26 cellular contexts compared by ENCODE assay signal in the genomic region with DNA sequence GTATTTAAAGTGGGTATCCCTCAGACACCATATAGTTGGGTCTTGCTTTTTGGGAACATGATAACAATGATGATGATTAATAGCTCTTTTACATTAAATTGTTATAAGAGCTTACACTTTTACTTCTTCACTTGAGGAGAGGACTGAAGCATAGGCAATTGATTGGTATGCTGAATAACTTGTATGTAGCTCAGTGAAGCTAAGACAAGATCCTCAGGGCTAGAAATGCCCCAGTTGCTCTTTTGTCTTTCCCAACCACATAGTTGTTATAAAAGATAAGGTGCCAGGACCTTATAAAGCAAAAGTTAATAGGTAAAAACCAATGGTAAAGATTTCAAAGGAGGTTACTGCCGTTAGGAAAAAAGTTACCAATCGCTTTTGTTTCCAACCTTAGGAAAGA.
"Had no signal": no experiment of that assay in that cellular context is flagged by ENCODE, and none has a peak within 500 bp of the region (broad histone marks: within the 10 kb centered on the region; RNA-seq: fewer than 3 reads in every experiment).

No MANE protein-coding gene starts in this region.

- H3K36me3 ChIP-seq: stomach, suprapubic skin, thoracic aorta, thyroid gland, tibial artery, tibial nerve, transverse colon, upper lobe of left lung, upper lobe of right lung, uterus, vagina had no signal

- H3K4me3 ChIP-seq: stomach, suprapubic skin, testis, thoracic aorta, thyroid gland, tibial artery, tibial nerve, transverse colon, upper lobe of left lung, upper lobe of right lung, uterus, vagina had no signal

- DNase-seq: stimulated activated CD4-positive, alpha-beta T cell treated with anti-CD3 and anti-CD28 coated beads, Interleukin-2, amount 100 ng/mL, for 48 hours; stimulated activated CD4-positive, alpha-beta T cell treated with anti-CD3 and anti-CD28 coated beads, Interleukin-4, amount 100 ng/mL, for 1 hour; stimulated activated CD4-positive, alpha-beta T cell treated with anti-CD3 and anti-CD28 coated beads, Interleukin-4, amount 100 ng/mL, for 24 hours; stimulated activated CD4-positive, alpha-beta T cell treated with anti-CD3 and anti-CD28 coated beads, Interleukin-4, amount 100 ng/mL, for 4 hours; stimulated activated CD8-positive, alpha-beta memory T cell treated with anti-CD3 and anti-CD28 coated beads, Interleukin-4, amount 100 ng/mL, for 48 hours; stimulated activated naive B cell treated with anti-CD40 and anti-IgM and Interleukin-4, amounts not matched to agents 10 μg/mL and 1 μg/mL and 100 μg/mL, for 72 hours; stimulated activated naive CD4-positive, alpha-beta T cell; stimulated activated naive CD4-positive, alpha-beta T cell treated with Interleukin-2 at 50 U/mL for 16 hours; stimulated activated naive CD8-positive, alpha-beta T cell treated with anti-CD3 and anti-CD28 coated beads, Interleukin-15, amount 100 ng/mL, for 72 hours; stimulated activated naive CD8-positive, alpha-beta T cell treated with anti-CD3 and anti-CD28 coated beads, Interleukin-15, Interleukin-2, amounts not matched to agents 100 U/mL and 50 U/mL, for 24 hours; stomach; substantia nigra; testis; thyroid gland; tibial artery; transverse colon; upper lobe of left lung; upper lobe of right lung; uterus had no signal

- H3K27me3 ChIP-seq: stomach, suprapubic skin, testis, thyroid gland, tibial artery, tibial nerve, transverse colon, upper lobe of left lung, upper lobe of right lung, uterus, vagina had no signal

- FAIRE-seq: urothelium cell line had no signal

- H3K27ac ChIP-seq: stomach, suprapubic skin, testis, thoracic aorta, thyroid gland, tibial artery, tibial nerve, transverse colon, upper lobe of left lung, upper lobe of right lung, uterus, vagina had no signal

- H3K4me1 ChIP-seq: stomach, suprapubic skin, testis, thyroid gland, tibial artery, tibial nerve, transverse colon, upper lobe of left lung, upper lobe of right lung, uterus, vagina had no signal

- ATAC-seq: stimulated activated effector memory CD8-positive, alpha-beta T cell treated with anti-CD3 and anti-CD28 coated beads, Interleukin-12 subunit alpha, Interleukin-12 subunit beta, amount 100 ng/mL, for 72 hours; stimulated activated memory B cell treated with anti-CD40 and anti-IgM and Interleukin-4, amounts not matched to agents 10 μg/mL and 1 μg/mL and 100 μg/mL, for 72 hours; stimulated activated naive B cell treated with anti-CD40 and anti-IgM and Interleukin-4, amounts not matched to agents 10 μg/mL and 1 μg/mL and 100 μg/mL, for 72 hours; stimulated activated naive CD8-positive, alpha-beta T cell treated with anti-CD3 and anti-CD28 coated beads, Interleukin-15, amount 100 ng/mL, for 72 hours; stimulated activated naive CD8-positive, alpha-beta T cell treated with anti-CD3 and anti-CD28 coated beads, Interleukin-15, Interleukin-2, amounts not matched to agents 100 U/mL and 50 U/mL, for 24 hours; upper lobe of right lung had no signal

- H3K9me3 ChIP-seq: stomach, suprapubic skin, testis, thoracic aorta, thyroid gland, tibial artery, tibial nerve, transverse colon, upper lobe of left lung, upper lobe of right lung, uterus, vagina had no signal
